Comparison of ENCODE assay signal across 8 cellular contexts in genomic region chr9:81688262-81689092, GRCh38. TPM values are rescaled to one million over a fixed set of nuclear protein-coding genes. Genes with fewer than 3 reads are reported as not detected.
A peak's percentile ranks its signal among the peaks of the same experiment; 100 is the strongest.
DNase-seq lines count a peak whose midpoint lies in the region; ATAC-seq and TF ChIP-seq lines count a peak whose summit lies in the region.
"Not testable (repeated sequence)": the region's sequence is repeated elsewhere in the genome, so short reads cannot be mapped to it uniquely, and the experiment has no call there.

No MANE protein-coding gene starts in this region.

- not testable (repeated sequence) for H3K36me3 ChIP-seq in tibial nerve

- H3K27ac ChIP-seq in cingulate gyrus (ENCODE audit: low read depth, low read length) = peak overlapping the region; percentile 83
- peak overlapping the region; percentile 89 to 97 (median 94) for H3K27ac ChIP-seq in tibial nerve

- H3K4me3 ChIP-seq in GM08714 (ENCODE audit: low read length) (peak overlapping the region; percentile 24), NB4 (ENCODE audit: low read depth, low read length) (peak overlapping the region; percentile 32), iPS-11a (ENCODE audit: low read depth, low read length) (peak overlapping the region; percentile 85), tibial nerve (peak overlapping the region; percentile 69 to 82 (median 75))

- CTCF ChIA-PET in activated CD4-positive, alpha-beta T cell treated with anti-CD3 and anti-CD28 coated beads, Interleukin-2, amount 10 ng/mL, durations not matched to agents 7 days and 5 days (lab: Charles Lee) = not testable (repeated sequence)

- peaks cover 28% of the 10 kb centered on the region for H3K27me3 Mint-ChIP-seq in activated CD4-positive, alpha-beta T cell treated with anti-CD3 and anti-CD28 coated beads, Interleukin-2, amount 10 ng/mL, durations not matched to agents 7 days and 5 days

- H3K9me3 ChIP-seq in tibial nerve = not testable (repeated sequence)

- not testable (repeated sequence) for TF ChIP-seq CTCF in NB4 (IDR thresholded peaks at IDR 0.05; ENCODE audit: low read depth, low read length); omental fat pad (IDR thresholded peaks at IDR 0.05); tibial nerve (IDR thresholded peaks at IDR 0.05)

- H3K27me3 ChIP-seq in tibial nerve = not testable (repeated sequence)

- TF ChIP-seq EP300 in tibial nerve (IDR thresholded peaks at IDR 0.05) = peak in 1 of 2 donors; percentile 73

- H3K36me3 Mint-ChIP-seq in activated CD4-positive, alpha-beta T cell treated with anti-CD3 and anti-CD28 coated beads, Interleukin-2, amount 10 ng/mL, durations not matched to agents 7 days and 5 days (ENCODE audit: low read depth) = not testable (repeated sequence)

- WGBS in tibial nerve, 2 donors = 0 to 2% methylated on average over 7 to 61 of the region's 107 CpGs

- not testable (repeated sequence) for H3K9me3 Mint-ChIP-seq in activated CD4-positive, alpha-beta T cell treated with anti-CD3 and anti-CD28 coated beads, Interleukin-2, amount 10 ng/mL, durations not matched to agents 7 days and 5 days

- POLR2A ChIA-PET in activated CD4-positive, alpha-beta T cell treated with anti-CD3 and anti-CD28 coated beads, Interleukin-2, amount 10 ng/mL, durations not matched to agents 7 days and 5 days (lab: Charles Lee) = not testable (repeated sequence)

- not testable (repeated sequence) for TF ChIP-seq POLR2A in NB4 (IDR thresholded peaks at IDR 0.05; ENCODE audit: extremely low read depth, insufficient read length)
- TF ChIP-seq POLR2A in tibial nerve (IDR thresholded peaks at IDR 0.05) = peak in 1 of 2 donors; percentile 33

- H3K4me1 ChIP-seq in tibial nerve = peaks cover 0 to 42% (median 6%) of the 10 kb centered on the region in 4 donors

- H3K4me3 Mint-ChIP-seq in activated CD4-positive, alpha-beta T cell treated with anti-CD3 and anti-CD28 coated beads, Interleukin-2, amount 10 ng/mL, durations not matched to agents 7 days and 5 days = peak overlapping the region; percentile 72

- H3K27ac Mint-ChIP-seq in activated CD4-positive, alpha-beta T cell treated with anti-CD3 and anti-CD28 coated beads, Interleukin-2, amount 10 ng/mL, durations not matched to agents 7 days and 5 days = not testable (repeated sequence)

- ATAC-seq in HG02623 (IDR thresholded peaks at IDR 0.05; ENCODE audit: unreplicated experiment) = peak; percentile 7
- peak; percentile 42 for ATAC-seq in omental fat pad (ENCODE audit: low FRiP score)

- H3K4me1 Mint-ChIP-seq in activated CD4-positive, alpha-beta T cell treated with anti-CD3 and anti-CD28 coated beads, Interleukin-2, amount 10 ng/mL, durations not matched to agents 7 days and 5 days = peaks cover 22% of the 10 kb centered on the region

- DNase-seq in NB4 (ENCODE audit: low read depth) = peak; percentile 33
- DNase-seq in activated CD4-positive, alpha-beta T cell treated with anti-CD3 and anti-CD28 coated beads, Interleukin-2, amount 10 ng/mL, durations not matched to agents 7 days and 5 days = peak; percentile 10
- not testable (repeated sequence) for DNase-seq in omental fat pad (ENCODE audit: low spot score)
- peak; percentile 41 to 46 for DNase-seq in tibial nerve (ENCODE audit: low spot score in 2 of 2)

RNA-seq across cellular contexts. Expression of gene TLE1, which starts 0.9 kb away (rescaled TPM):
- under 1 TPM; 0.37 to 0.75 TPM for total RNA-seq in activated CD4-positive, alpha-beta T cell treated with anti-CD3 and anti-CD28 coated beads, Interleukin-2, amount 10 ng/mL, durations not matched to agents 7 days and 5 days
- total RNA-seq in omental fat pad = 100 to 1,000 TPM in 1 of 4 donors, 10 to 100 TPM in 3; 75.3 to 136 (median 80.1) TPM
- total RNA-seq in tibial nerve = 100 to 1,000 TPM in 2 of 4 donors, 10 to 100 TPM in 2; 81.8 to 107 (median 94.7) TPM

Comparison
In these comparisons a context has a peak if more than half of its experiments do, and no peak if none do; other contexts are left out.
1. H3K4me3 ChIP-seq: peak in every context shown above with its lines; median percentile 85 in iPS-11a; 75 in tibial nerve; 32 in NB4; 24 in GM08714.
2. RNA of gene TLE1, which starts 0.9 kb away (total RNA-seq): 81.8 to 107 TPM in tibial nerve and 75.3 to 136 TPM in omental fat pad; 0.37 to 0.75 TPM in activated CD4-positive, alpha-beta T cell treated with anti-CD3 and anti-CD28 coated beads, Interleukin-2, amount 10 ng/mL, durations not matched to agents 7 days and 5 days; every median in the first group is over 10 times any median in the second.